Comparison of ENCODE assay signal across 1 cellular context in genomic region chr1:116921301-116921885, GRCh38.
A peak's percentile ranks its signal among the peaks of the same experiment; 100 is the strongest.
TF ChIP-seq lines count a peak whose summit lies in the region.

No MANE protein-coding gene starts in this region.

TF ChIP-seq in HepG2, 621 proteins besides CTCF, POLR2A, EP300 and RAD21 (continues in another document):
- TF ChIP-seq HNF4G (IDR thresholded peaks at IDR 0.05; ENCODE audit: borderline replicate concordance, low read depth, low read length) (0 out of 2 replicates have a peak, but pooled peaks have one; percentile 37), HNF4G (CRISPR knock-in tag; IDR thresholded peaks at IDR 0.05; ENCODE audit: borderline replicate concordance, low read depth) (no peak), HOXA7 (CRISPR knock-in tag; IDR thresholded peaks at IDR 0.05) (no peak), ARID5B (CRISPR knock-in tag; IDR thresholded peaks at IDR 0.05) (peak; percentile 80), HMG20A (CRISPR knock-in tag; IDR thresholded peaks at IDR 0.05; ENCODE audit: borderline replicate concordance) (peak; percentile 14; the same call in 1 of the 2 replicates), ZNF644 (CRISPR knock-in tag; IDR thresholded peaks at IDR 0.05; ENCODE audit: low read depth) (peak; percentile 100), ARID3A (IDR thresholded peaks at IDR 0.05; ENCODE audit: low read depth, low read length) (peak; percentile 95), HOMEZ (CRISPR knock-in tag; IDR thresholded peaks at IDR 0.05; ENCODE audit: low read depth) (peak; percentile 18; the same call in 1 of the 2 replicates), MED1 (CRISPR knock-in tag; IDR thresholded peaks at IDR 0.05) (0 out of 2 replicates have a peak, but pooled peaks have one; percentile 15), ZNF775 (CRISPR knock-in tag; IDR thresholded peaks at IDR 0.05; ENCODE audit: borderline replicate concordance) (no peak), ZBTB39 (CRISPR knock-in tag; IDR thresholded peaks at IDR 0.05) (peak; percentile 79; the same call in 1 of the 2 replicates), SOX5 (CRISPR knock-in tag; IDR thresholded peaks at IDR 0.05; ENCODE audit: borderline replicate concordance) (peak; percentile 48; the same call in 1 of the 2 replicates), FOXA3 (CRISPR knock-in tag; IDR thresholded peaks at IDR 0.05) (peak; percentile 60), ZNF839 (CRISPR knock-in tag; IDR thresholded peaks at IDR 0.05; ENCODE audit: borderline replicate concordance) (no peak), NCOR1 (IDR thresholded peaks at IDR 0.05; ENCODE audit: borderline replicate concordance, low read length) (peak; percentile 87), ATF1 (CRISPR knock-in tag; IDR thresholded peaks at IDR 0.05) (peak; percentile 16; the same call in 1 of the 2 replicates), ELF3 (CRISPR knock-in tag; IDR thresholded peaks at IDR 0.05) (peak; percentile 75), FOXA1 (IDR thresholded peaks at IDR 0.05) (no peak), FOXA1 (CRISPR knock-in tag; IDR thresholded peaks at IDR 0.05) (peak; percentile 64), DPF2 (CRISPR knock-in tag; IDR thresholded peaks at IDR 0.05; ENCODE audit: borderline replicate concordance, low read depth) (0 out of 2 replicates have a peak, but pooled peaks have one; percentile 33), EHMT2 (IDR thresholded peaks at IDR 0.05; ENCODE audit: borderline replicate concordance, low read depth, low read length) (peak; percentile 96; the same call in 1 of the 2 replicates), USF2 (IDR thresholded peaks at IDR 0.05; ENCODE audit: low read depth, low read length) (no peak), USF2 (CRISPR knock-in tag; IDR thresholded peaks at IDR 0.05; ENCODE audit: borderline replicate concordance) (no peak), SRY (CRISPR knock-in tag; IDR thresholded peaks at IDR 0.05) (no peak), SOX6 (IDR thresholded peaks at IDR 0.05) (no peak), SOX6 (CRISPR knock-in tag; IDR thresholded peaks at IDR 0.05) (no peak), NFIC (IDR thresholded peaks at IDR 0.05; ENCODE audit: low read length) (0 out of 2 replicates have a peak, but pooled peaks have one; percentile 34), ZNF800 (CRISPR knock-in tag; IDR thresholded peaks at IDR 0.05) (no peak), ZNF782 (CRISPR knock-in tag; IDR thresholded peaks at IDR 0.05; ENCODE audit: borderline replicate concordance) (no peak), SAP130 (CRISPR knock-in tag; IDR thresholded peaks at IDR 0.05; ENCODE audit: low read depth) (peak; percentile 54; the same call in 1 of the 2 replicates), SNAI1 (CRISPR knock-in tag; IDR thresholded peaks at IDR 0.05; ENCODE audit: borderline replicate concordance) (no peak), ONECUT2 (CRISPR knock-in tag; IDR thresholded peaks at IDR 0.05) (peak; percentile 71), ZGPAT (CRISPR knock-in tag; IDR thresholded peaks at IDR 0.05) (0 out of 2 replicates have a peak, but pooled peaks have one; percentile 41), ZNF614 (CRISPR knock-in tag; IDR thresholded peaks at IDR 0.05; ENCODE audit: borderline replicate concordance) (0 out of 2 replicates have a peak, but pooled peaks have one; percentile 15), CEBPB (IDR thresholded peaks at IDR 0.05; ENCODE audit: borderline replicate concordance, low read depth, low read length) (peak; percentile 86), PAXIP1 (CRISPR knock-in tag; conservative IDR thresholded peaks at IDR 0.05) (peak; percentile 43), SAFB2 (CRISPR knock-in tag; IDR thresholded peaks at IDR 0.05; ENCODE audit: borderline replicate concordance, low read depth) (no peak), ZNF772 (CRISPR knock-in tag; IDR thresholded peaks at IDR 0.05) (no peak), SOX13 (IDR thresholded peaks at IDR 0.05) (no peak), SOX13 (CRISPR knock-in tag; conservative IDR thresholded peaks at IDR 0.05 in 1 of 2, IDR thresholded peaks at IDR 0.05 in 1 of 2) (peak in 1 of 2 experiments; percentile 52; a peak in 1 of 4 replicates), ZNF362 (CRISPR knock-in tag; IDR thresholded peaks at IDR 0.05; ENCODE audit: borderline replicate concordance) (peak; percentile 89), HNF4A (CRISPR knock-in tag; IDR thresholded peaks at IDR 0.05) (peak; percentile 87)
